1 cellular context compared by ENCODE assay signal in the genomic region with DNA sequence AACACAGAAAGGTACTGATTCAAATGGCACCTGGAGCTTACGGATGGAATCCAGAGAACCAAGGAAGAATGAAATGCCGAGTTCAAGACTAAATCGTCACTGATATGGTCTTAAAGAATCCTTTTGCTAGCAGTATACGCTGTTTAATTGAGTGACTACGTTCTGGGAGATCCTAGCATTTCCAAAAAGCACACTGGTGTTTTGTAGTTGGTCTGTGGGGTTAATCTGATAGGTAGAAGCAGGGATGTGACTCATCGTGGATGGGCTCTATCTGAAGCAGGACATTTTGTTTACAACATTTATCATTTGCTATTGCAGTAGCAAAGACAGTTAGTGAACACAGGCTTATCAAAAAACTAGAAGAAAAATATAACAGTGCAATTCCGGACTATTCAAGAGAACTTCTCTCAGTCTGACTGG.
TF ChIP-seq lines count a peak whose summit lies in the region.

No MANE protein-coding gene starts in this region.

TF ChIP-seq in K562, 482 proteins besides CTCF, POLR2A, EP300 and RAD21 (continued from another document and continues in another):
- TF ChIP-seq, protein P1, sequence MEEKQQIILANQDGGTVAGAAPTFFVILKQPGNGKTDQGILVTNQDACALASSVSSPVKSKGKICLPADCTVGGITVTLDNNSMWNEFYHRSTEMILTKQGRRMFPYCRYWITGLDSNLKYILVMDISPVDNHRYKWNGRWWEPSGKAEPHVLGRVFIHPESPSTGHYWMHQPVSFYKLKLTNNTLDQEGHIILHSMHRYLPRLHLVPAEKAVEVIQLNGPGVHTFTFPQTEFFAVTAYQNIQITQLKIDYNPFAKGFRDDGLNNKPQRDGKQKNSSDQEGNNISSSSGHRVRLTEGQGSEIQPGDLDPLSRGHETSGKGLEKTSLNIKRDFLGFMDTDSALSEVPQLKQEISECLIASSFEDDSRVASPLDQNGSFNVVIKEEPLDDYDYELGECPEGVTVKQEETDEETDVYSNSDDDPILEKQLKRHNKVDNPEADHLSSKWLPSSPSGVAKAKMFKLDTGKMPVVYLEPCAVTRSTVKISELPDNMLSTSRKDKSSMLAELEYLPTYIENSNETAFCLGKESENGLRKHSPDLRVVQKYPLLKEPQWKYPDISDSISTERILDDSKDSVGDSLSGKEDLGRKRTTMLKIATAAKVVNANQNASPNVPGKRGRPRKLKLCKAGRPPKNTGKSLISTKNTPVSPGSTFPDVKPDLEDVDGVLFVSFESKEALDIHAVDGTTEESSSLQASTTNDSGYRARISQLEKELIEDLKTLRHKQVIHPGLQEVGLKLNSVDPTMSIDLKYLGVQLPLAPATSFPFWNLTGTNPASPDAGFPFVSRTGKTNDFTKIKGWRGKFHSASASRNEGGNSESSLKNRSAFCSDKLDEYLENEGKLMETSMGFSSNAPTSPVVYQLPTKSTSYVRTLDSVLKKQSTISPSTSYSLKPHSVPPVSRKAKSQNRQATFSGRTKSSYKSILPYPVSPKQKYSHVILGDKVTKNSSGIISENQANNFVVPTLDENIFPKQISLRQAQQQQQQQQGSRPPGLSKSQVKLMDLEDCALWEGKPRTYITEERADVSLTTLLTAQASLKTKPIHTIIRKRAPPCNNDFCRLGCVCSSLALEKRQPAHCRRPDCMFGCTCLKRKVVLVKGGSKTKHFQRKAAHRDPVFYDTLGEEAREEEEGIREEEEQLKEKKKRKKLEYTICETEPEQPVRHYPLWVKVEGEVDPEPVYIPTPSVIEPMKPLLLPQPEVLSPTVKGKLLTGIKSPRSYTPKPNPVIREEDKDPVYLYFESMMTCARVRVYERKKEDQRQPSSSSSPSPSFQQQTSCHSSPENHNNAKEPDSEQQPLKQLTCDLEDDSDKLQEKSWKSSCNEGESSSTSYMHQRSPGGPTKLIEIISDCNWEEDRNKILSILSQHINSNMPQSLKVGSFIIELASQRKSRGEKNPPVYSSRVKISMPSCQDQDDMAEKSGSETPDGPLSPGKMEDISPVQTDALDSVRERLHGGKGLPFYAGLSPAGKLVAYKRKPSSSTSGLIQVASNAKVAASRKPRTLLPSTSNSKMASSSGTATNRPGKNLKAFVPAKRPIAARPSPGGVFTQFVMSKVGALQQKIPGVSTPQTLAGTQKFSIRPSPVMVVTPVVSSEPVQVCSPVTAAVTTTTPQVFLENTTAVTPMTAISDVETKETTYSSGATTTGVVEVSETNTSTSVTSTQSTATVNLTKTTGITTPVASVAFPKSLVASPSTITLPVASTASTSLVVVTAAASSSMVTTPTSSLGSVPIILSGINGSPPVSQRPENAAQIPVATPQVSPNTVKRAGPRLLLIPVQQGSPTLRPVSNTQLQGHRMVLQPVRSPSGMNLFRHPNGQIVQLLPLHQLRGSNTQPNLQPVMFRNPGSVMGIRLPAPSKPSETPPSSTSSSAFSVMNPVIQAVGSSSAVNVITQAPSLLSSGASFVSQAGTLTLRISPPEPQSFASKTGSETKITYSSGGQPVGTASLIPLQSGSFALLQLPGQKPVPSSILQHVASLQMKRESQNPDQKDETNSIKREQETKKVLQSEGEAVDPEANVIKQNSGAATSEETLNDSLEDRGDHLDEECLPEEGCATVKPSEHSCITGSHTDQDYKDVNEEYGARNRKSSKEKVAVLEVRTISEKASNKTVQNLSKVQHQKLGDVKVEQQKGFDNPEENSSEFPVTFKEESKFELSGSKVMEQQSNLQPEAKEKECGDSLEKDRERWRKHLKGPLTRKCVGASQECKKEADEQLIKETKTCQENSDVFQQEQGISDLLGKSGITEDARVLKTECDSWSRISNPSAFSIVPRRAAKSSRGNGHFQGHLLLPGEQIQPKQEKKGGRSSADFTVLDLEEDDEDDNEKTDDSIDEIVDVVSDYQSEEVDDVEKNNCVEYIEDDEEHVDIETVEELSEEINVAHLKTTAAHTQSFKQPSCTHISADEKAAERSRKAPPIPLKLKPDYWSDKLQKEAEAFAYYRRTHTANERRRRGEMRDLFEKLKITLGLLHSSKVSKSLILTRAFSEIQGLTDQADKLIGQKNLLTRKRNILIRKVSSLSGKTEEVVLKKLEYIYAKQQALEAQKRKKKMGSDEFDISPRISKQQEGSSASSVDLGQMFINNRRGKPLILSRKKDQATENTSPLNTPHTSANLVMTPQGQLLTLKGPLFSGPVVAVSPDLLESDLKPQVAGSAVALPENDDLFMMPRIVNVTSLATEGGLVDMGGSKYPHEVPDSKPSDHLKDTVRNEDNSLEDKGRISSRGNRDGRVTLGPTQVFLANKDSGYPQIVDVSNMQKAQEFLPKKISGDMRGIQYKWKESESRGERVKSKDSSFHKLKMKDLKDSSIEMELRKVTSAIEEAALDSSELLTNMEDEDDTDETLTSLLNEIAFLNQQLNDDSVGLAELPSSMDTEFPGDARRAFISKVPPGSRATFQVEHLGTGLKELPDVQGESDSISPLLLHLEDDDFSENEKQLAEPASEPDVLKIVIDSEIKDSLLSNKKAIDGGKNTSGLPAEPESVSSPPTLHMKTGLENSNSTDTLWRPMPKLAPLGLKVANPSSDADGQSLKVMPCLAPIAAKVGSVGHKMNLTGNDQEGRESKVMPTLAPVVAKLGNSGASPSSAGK (IDR thresholded peaks at IDR 0.05), result no peak
- no peak for TF ChIP-seq ZNF23 (CRISPR knock-in tag; IDR thresholded peaks at IDR 0.05)
- TF ChIP-seq ZBTB17 (CRISPR knock-in tag; IDR thresholded peaks at IDR 0.05), result peak; percentile 49; the same call in 1 of the 2 replicates
- TF ChIP-seq GATAD2B (IDR thresholded peaks at IDR 0.05; ENCODE audit: borderline replicate concordance), result peak; percentile 63; the same call in 1 of the 2 replicates
- TF ChIP-seq JUN (IDR thresholded peaks at IDR 0.05; ENCODE audit: borderline replicate concordance, low read depth, low read length), result peak; percentile 71; the same call in 1 of the 2 replicates
- no peak for TF ChIP-seq JUN (CRISPR knock-in tag; IDR thresholded peaks at IDR 0.05; ENCODE audit: borderline replicate concordance)
- TF ChIP-seq, protein P2, sequence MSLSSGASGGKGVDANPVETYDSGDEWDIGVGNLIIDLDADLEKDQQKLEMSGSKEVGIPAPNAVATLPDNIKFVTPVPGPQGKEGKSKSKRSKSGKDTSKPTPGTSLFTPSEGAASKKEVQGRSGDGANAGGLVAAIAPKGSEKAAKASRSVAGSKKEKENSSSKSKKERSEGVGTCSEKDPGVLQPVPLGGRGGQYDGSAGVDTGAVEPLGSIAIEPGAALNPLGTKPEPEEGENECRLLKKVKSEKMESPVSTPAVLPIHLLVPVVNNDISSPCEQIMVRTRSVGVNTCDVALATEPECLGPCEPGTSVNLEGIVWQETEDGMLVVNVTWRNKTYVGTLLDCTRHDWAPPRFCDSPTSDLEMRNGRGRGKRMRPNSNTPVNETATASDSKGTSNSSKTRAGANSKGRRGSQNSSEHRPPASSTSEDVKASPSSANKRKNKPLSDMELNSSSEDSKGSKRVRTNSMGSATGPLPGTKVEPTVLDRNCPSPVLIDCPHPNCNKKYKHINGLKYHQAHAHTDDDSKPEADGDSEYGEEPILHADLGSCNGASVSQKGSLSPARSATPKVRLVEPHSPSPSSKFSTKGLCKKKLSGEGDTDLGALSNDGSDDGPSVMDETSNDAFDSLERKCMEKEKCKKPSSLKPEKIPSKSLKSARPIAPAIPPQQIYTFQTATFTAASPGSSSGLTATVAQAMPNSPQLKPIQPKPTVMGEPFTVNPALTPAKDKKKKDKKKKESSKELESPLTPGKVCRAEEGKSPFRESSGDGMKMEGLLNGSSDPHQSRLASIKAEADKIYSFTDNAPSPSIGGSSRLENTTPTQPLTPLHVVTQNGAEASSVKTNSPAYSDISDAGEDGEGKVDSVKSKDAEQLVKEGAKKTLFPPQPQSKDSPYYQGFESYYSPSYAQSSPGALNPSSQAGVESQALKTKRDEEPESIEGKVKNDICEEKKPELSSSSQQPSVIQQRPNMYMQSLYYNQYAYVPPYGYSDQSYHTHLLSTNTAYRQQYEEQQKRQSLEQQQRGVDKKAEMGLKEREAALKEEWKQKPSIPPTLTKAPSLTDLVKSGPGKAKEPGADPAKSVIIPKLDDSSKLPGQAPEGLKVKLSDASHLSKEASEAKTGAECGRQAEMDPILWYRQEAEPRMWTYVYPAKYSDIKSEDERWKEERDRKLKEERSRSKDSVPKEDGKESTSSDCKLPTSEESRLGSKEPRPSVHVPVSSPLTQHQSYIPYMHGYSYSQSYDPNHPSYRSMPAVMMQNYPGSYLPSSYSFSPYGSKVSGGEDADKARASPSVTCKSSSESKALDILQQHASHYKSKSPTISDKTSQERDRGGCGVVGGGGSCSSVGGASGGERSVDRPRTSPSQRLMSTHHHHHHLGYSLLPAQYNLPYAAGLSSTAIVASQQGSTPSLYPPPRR (CRISPR knock-in tag; IDR thresholded peaks at IDR 0.05; ENCODE audit: borderline replicate concordance), result no peak
- peak; percentile 86 for TF ChIP-seq POLR2H (tag; IDR thresholded peaks at IDR 0.05; ENCODE audit: low read depth)
- peak; percentile 73; the same call in 1 of the 2 replicates for TF ChIP-seq MTA1 (IDR thresholded peaks at IDR 0.05; ENCODE audit: borderline replicate concordance)
- TF ChIP-seq ARID1B (IDR thresholded peaks at IDR 0.05), result peak; percentile 87
- TF ChIP-seq, protein P3, sequence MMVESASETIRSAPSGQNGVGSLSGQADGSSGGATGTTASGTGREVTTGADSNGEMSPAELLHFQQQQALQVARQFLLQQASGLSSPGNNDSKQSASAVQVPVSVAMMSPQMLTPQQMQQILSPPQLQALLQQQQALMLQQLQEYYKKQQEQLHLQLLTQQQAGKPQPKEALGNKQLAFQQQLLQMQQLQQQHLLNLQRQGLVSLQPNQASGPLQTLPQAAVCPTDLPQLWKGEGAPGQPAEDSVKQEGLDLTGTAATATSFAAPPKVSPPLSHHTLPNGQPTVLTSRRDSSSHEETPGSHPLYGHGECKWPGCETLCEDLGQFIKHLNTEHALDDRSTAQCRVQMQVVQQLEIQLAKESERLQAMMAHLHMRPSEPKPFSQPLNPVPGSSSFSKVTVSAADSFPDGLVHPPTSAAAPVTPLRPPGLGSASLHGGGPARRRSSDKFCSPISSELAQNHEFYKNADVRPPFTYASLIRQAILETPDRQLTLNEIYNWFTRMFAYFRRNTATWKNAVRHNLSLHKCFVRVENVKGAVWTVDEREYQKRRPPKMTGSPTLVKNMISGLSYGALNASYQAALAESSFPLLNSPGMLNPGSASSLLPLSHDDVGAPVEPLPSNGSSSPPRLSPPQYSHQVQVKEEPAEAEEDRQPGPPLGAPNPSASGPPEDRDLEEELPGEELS (CRISPR knock-in tag; IDR thresholded peaks at IDR 0.05; ENCODE audit: borderline replicate concordance), result no peak
- TF ChIP-seq, protein P4, sequence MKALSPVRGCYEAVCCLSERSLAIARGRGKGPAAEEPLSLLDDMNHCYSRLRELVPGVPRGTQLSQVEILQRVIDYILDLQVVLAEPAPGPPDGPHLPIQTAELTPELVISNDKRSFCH (CRISPR knock-in tag; IDR thresholded peaks at IDR 0.05), result no peak
- TF ChIP-seq, protein P4 (tag; IDR thresholded peaks at IDR 0.05), result no peak
- no peak for TF ChIP-seq DDX20 (tag; IDR thresholded peaks at IDR 0.05; ENCODE audit: low read depth)
- TF ChIP-seq JUND (IDR thresholded peaks at IDR 0.05; ENCODE audit: borderline replicate concordance, low read depth, low read length), result peak; percentile 95
- TF ChIP-seq JUND (tag; IDR thresholded peaks at IDR 0.05; ENCODE audit: borderline replicate concordance, low read depth, low read length), result peak; percentile 95; the same call in 2 of the 3 replicates
- TF ChIP-seq CXXC5 (CRISPR knock-in tag; IDR thresholded peaks at IDR 0.05), result no peak
- TF ChIP-seq ARNT (IDR thresholded peaks at IDR 0.05), result 0 out of 4 replicates have a peak, but pooled peaks of 1 of the 2 experiments have one; percentile 49
- TF ChIP-seq SMARCC2 (IDR thresholded peaks at IDR 0.05; ENCODE audit: low read depth), result peak; percentile 78
- peak; percentile 91 for TF ChIP-seq DPF2 (IDR thresholded peaks at IDR 0.05)
- TF ChIP-seq, protein P5, sequence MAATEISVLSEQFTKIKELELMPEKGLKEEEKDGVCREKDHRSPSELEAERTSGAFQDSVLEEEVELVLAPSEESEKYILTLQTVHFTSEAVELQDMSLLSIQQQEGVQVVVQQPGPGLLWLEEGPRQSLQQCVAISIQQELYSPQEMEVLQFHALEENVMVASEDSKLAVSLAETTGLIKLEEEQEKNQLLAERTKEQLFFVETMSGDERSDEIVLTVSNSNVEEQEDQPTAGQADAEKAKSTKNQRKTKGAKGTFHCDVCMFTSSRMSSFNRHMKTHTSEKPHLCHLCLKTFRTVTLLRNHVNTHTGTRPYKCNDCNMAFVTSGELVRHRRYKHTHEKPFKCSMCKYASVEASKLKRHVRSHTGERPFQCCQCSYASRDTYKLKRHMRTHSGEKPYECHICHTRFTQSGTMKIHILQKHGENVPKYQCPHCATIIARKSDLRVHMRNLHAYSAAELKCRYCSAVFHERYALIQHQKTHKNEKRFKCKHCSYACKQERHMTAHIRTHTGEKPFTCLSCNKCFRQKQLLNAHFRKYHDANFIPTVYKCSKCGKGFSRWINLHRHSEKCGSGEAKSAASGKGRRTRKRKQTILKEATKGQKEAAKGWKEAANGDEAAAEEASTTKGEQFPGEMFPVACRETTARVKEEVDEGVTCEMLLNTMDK (IDR thresholded peaks at IDR 0.05; ENCODE audit: borderline replicate concordance, insufficient read depth, low read depth, low read length, poor library complexity, severe bottlenecking), result no peak
- peak; percentile 29; the same call in 1 of the 2 replicates for TF ChIP-seq TAL1 (IDR thresholded peaks at IDR 0.05)
- TF ChIP-seq TEAD4 (IDR thresholded peaks at IDR 0.05; ENCODE audit: low read length), result 0 out of 2 replicates have a peak, but pooled peaks have one; percentile 47
- TF ChIP-seq TEAD4 (CRISPR knock-in tag; IDR thresholded peaks at IDR 0.05; ENCODE audit: borderline replicate concordance), result no peak
- TF ChIP-seq, protein P6, sequence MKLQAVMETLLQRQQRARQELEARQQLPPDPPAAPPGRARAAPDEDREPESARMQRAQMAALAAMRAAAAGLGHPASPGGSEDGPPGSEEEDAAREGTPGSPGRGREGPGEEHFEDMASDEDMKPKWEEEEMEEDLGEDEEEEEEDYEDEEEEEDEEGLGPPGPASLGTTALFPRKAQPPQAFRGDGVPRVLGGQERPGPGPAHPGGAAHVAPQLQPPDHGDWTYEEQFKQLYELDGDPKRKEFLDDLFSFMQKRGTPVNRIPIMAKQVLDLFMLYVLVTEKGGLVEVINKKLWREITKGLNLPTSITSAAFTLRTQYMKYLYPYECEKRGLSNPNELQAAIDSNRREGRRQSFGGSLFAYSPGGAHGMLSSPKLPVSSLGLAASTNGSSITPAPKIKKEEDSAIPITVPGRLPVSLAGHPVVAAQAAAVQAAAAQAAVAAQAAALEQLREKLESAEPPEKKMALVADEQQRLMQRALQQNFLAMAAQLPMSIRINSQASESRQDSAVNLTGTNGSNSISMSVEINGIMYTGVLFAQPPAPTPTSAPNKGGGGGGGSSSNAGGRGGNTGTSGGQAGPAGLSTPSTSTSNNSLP (IDR thresholded peaks at IDR 0.05; ENCODE audit: borderline replicate concordance, low read depth, low read length), result peak; percentile 88
- peak; percentile 53 for TF ChIP-seq RBFOX2 (IDR thresholded peaks at IDR 0.05; ENCODE audit: low read depth, low read length)
- TF ChIP-seq MTA3 (IDR thresholded peaks at IDR 0.05; ENCODE audit: borderline replicate concordance), result 0 out of 2 replicates have a peak, but pooled peaks have one; percentile 66
- TF ChIP-seq, protein P7, sequence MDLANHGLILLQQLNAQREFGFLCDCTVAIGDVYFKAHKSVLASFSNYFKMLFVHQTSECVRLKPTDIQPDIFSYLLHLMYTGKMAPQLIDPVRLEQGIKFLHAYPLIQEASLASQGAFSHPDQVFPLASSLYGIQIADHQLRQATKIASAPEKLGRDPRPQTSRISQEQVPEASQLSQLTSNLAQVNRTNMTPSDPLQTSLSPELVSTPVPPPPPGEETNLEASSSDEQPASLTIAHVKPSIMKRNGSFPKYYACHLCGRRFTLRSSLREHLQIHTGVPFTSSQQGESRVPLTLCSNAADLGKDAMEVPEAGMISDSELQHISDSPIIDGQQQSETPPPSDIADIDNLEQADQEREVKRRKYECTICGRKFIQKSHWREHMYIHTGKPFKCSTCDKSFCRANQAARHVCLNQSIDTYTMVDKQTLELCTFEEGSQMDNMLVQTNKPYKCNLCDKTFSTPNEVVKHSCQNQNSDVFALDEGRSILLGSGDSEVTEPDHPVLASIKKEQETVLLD (IDR thresholded peaks at IDR 0.05), result peak; percentile 71; the same call in 1 of the 2 replicates
